In the genomic region with DNA sequence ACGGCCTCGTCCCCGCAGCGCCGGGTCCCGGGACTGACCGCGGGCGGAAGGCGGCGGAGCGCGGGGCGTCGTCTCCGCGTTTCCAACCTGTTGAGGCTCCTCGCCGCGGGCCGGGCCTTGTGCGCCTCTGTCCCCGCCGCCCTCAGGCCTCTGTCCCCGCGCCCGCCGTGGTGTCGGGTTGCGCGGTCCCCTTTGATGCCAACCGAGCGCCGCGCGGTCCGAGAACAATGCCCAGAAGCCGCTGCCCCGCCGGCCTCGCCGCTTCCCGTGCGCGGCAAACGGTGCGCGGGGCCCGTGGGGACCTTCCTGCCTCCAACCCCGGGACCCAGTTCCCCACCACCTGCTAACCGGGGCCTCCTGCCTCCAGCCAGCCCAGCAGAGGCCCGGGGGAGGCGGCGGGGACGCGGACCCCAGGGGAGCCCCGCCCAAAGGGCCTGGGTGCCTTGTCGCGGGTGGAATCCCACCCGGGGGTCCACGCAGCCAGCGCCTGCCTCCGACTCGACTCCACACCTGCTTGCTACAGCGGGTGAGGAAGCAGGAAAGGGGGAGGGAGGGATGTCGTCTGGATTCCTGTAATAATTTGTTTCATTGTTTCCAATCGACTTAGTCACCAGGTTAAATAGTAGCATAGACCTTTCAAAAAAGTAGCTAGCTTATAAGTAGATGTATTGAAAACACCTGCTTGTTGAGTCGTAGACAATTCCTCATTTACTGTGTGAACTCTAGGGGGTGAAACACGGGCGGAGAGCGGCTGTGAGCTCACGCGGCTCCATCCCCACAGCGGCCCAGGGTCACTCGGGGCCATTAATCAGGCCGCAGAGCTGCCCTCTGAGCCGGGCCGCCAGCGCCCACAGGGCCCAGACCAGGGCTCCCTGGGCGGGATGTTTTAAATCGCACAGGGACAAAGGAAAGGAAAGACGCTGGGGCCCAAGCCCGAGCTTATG, we compare ENCODE assay signal across 7 cellular contexts. TPM values are rescaled to one million over a fixed set of nuclear protein-coding genes. Genes with fewer than 3 reads are reported as not detected.
DNase-seq lines count a peak whose midpoint lies in the region; ATAC-seq and TF ChIP-seq lines count a peak whose summit lies in the region.

No MANE protein-coding gene starts in this region.

- H3K27ac Mint-ChIP-seq in activated T-helper 17 cell treated with anti-CD3 and anti-CD28 coated beads, Interleukin-2, amount 50 U/mL, for 72 hours: no peak overlapping the region

- no CpG with 5 or more reads among the region's 83 CpGs for WGBS in iPS DF 6.9 (ENCODE audit: insufficient coverage, insufficient read length)

- peaks cover 4% of the 10 kb centered on the region for H3K9me3 Mint-ChIP-seq in activated T-helper 17 cell treated with anti-CD3 and anti-CD28 coated beads, Interleukin-2, amount 50 U/mL, for 72 hours

- peak overlapping the region; percentile 79 for H3K4me3 ChIP-seq in iPS DF 6.9 (ENCODE audit: low read length)
- H3K4me3 ChIP-seq in skin epidermis: peak overlapping the region; percentile 37 to 70 (median 53)

- peaks cover 37% of the 10 kb centered on the region for H3K27me3 Mint-ChIP-seq in activated T-helper 17 cell treated with anti-CD3 and anti-CD28 coated beads, Interleukin-2, amount 50 U/mL, for 72 hours

- peak overlapping the region; percentile 31 for H3K4me3 Mint-ChIP-seq in activated T-helper 17 cell treated with anti-CD3 and anti-CD28 coated beads, Interleukin-2, amount 50 U/mL, for 72 hours

- peaks cover 24% of the 10 kb centered on the region for H3K4me1 ChIP-seq in iPS DF 6.9 (ENCODE audit: control insufficient read depth, insufficient read depth, low read length)

- peaks cover 3% of the 10 kb centered on the region for H3K36me3 ChIP-seq in iPS DF 6.9 (ENCODE audit: control insufficient read depth, insufficient read depth, low read length)

- no peaks in the 10 kb centered on the region for H3K27me3 ChIP-seq in iPS DF 6.9 (ENCODE audit: control insufficient read depth, insufficient read depth, low read length)

- ATAC-seq in activated T-helper 17 cell treated with anti-CD3 and anti-CD28 coated beads, Interleukin-2, amount 50 U/mL, for 72 hours (replicated peaks): peak; percentile 15
- no peak for ATAC-seq in omental fat pad (ENCODE audit: low FRiP score)
- ATAC-seq in HG03521 (IDR thresholded peaks at IDR 0.05; ENCODE audit: unreplicated experiment): no peak

- H3K36me3 Mint-ChIP-seq in activated T-helper 17 cell treated with anti-CD3 and anti-CD28 coated beads, Interleukin-2, amount 50 U/mL, for 72 hours (ENCODE audit: low read depth): peaks cover 13% of the 10 kb centered on the region

- H3K4me1 Mint-ChIP-seq in activated T-helper 17 cell treated with anti-CD3 and anti-CD28 coated beads, Interleukin-2, amount 50 U/mL, for 72 hours: peaks cover 4% of the 10 kb centered on the region

- TF ChIP-seq CTCF in omental fat pad (IDR thresholded peaks at IDR 0.05): no peak

- peak; percentile 39 for DNase-seq in HK-2 (ENCODE audit: unreplicated experiment)
- DNase-seq in iPS DF 6.9 (ENCODE audit: low read depth, low spot score): no peak
- no peak for DNase-seq in omental fat pad (ENCODE audit: low spot score)
- no peak for DNase-seq in NCI-H2029 treated with DMSO at 0.1 percent for 48 hours (lab: John Stamatoyannopoulos, UW)

- H3K27ac ChIP-seq in iPS DF 6.9 (ENCODE audit: low read length): no peak overlapping the region
- peak overlapping the region in 20 of 21 experiments; percentile 49 to 91 (median 80) for H3K27ac ChIP-seq in skin epidermis

- H3K9me3 ChIP-seq in iPS DF 6.9 (ENCODE audit: control insufficient read depth, insufficient read depth, low read length): no peaks in the 10 kb centered on the region

RNA-seq across cellular contexts. Expression of gene COL18A1, which starts 1.1 kb away (rescaled TPM):
- total RNA-seq in activated T-helper 17 cell treated with anti-CD3 and anti-CD28 coated beads, Interleukin-2, amount 50 U/mL, for 72 hours: 1 to 10 TPM; 3.2 to 3.9 TPM
- 100 to 1,000 TPM in 2 of 4 donors, 10 to 100 TPM in 2; 64.7 to 110 (median 98.9) TPM for total RNA-seq in omental fat pad

Comparison
In these comparisons a context has a peak if more than half of its experiments do, and no peak if none do; other contexts are left out.
1. RNA of gene COL18A1, which starts 1.1 kb away (total RNA-seq): 64.7 to 110 TPM in omental fat pad; 3.2 to 3.9 TPM in activated T-helper 17 cell treated with anti-CD3 and anti-CD28 coated beads, Interleukin-2, amount 50 U/mL, for 72 hours; every median in the first group is over 10 times any median in the second.